In the genomic region with DNA sequence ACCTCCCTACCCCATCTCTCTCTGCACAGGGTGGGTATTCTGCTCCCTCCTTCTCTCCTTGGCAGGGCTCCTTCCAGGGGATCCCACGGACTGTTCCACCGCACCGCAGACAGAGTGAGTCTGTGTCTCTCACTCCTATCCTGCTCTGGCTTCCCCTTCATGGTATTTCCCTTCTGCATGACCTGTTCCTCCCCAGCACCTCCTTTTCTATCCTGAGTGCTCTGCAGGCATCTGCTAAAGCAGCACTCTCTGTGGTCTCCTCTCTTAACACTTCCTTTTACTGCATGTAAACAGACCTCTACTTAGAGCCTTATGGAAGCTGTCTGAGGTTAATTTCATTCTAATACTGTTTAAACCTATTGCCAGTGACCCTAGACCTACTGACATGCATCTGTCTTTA, we compare ENCODE assay signal across 1 cellular context.
TF ChIP-seq lines count a peak whose summit lies in the region.

No MANE protein-coding gene starts in this region.

TF ChIP-seq in GM12878, 131 proteins besides CTCF, POLR2A, EP300 and RAD21 (continued from another document):
- TF ChIP-seq RBBP5 (conservative IDR thresholded peaks at IDR 0.05) (no peak), CREM (IDR thresholded peaks at IDR 0.05; ENCODE audit: low read depth) (no peak), MTA3 (IDR thresholded peaks at IDR 0.05; ENCODE audit: borderline replicate concordance, low read length) (no peak)
